In genomic region chr20:23361108-23361650, GRCh38 we compare ENCODE assay signal across 8 cellular contexts. TPM values are rescaled to one million over a fixed set of nuclear protein-coding genes. Genes with fewer than 3 reads are reported as not detected.
DNase-seq lines count a peak whose midpoint lies in the region; ATAC-seq lines count a peak whose summit lies in the region.

No MANE protein-coding gene starts in this region.

- peak overlapping the region; percentile 94 for H3K27ac Mint-ChIP-seq in stimulated activated naive CD8-positive, alpha-beta T cell treated with anti-CD3 and anti-CD28 coated beads, Interleukin-15, Interleukin-2, amounts not matched to agents 100 ng/mL and 50 ng/mL, for 24 hours
- peak overlapping the region; percentile 99 for H3K27ac Mint-ChIP-seq in activated T-cell treated with anti-CD3 and anti-CD28 coated beads, Interleukin-2, amount 50 U/mL, for 72 hours

- peaks cover 67% of the 10 kb centered on the region for H3K4me1 Mint-ChIP-seq in stimulated activated naive CD8-positive, alpha-beta T cell treated with anti-CD3 and anti-CD28 coated beads, Interleukin-15, Interleukin-2, amounts not matched to agents 100 ng/mL and 50 ng/mL, for 24 hours (ENCODE audit: low read depth)
- peaks cover 52% of the 10 kb centered on the region for H3K4me1 Mint-ChIP-seq in activated T-cell treated with anti-CD3 and anti-CD28 coated beads, Interleukin-2, amount 50 U/mL, for 72 hours (ENCODE audit: low read depth)

- DNase-seq in stimulated activated naive CD8-positive, alpha-beta T cell treated with anti-CD3 and anti-CD28 coated beads, Interleukin-15, Interleukin-2, amounts not matched to agents 100 U/mL and 50 U/mL, for 24 hours = no peak
- DNase-seq in activated T-cell treated with anti-CD3 and anti-CD28 coated beads, Interleukin-2, amount 50 U/mL, for 72 hours = no peak
- DNase-seq in left ventricle myocardium superior = no peak
- DNase-seq in DMS114 treated with DMSO at 0.1 percent for 48 hours (lab: John Stamatoyannopoulos, UW; ENCODE audit: unreplicated experiment) = no peak
- DNase-seq in NCI-H2107 treated with DMSO at 0.1 percent for 48 hours (lab: John Stamatoyannopoulos, UW; ENCODE audit: unreplicated experiment) = no peak

- H3K4me3 Mint-ChIP-seq in stimulated activated naive CD8-positive, alpha-beta T cell treated with anti-CD3 and anti-CD28 coated beads, Interleukin-15, Interleukin-2, amounts not matched to agents 100 ng/mL and 50 ng/mL, for 24 hours = peak overlapping the region; percentile 86
- H3K4me3 Mint-ChIP-seq in activated T-cell treated with anti-CD3 and anti-CD28 coated beads, Interleukin-2, amount 50 U/mL, for 72 hours = peak overlapping the region; percentile 73 to 95

- peak overlapping the region; percentile 98 for H3K27ac ChIP-seq in rectal smooth muscle tissue (ENCODE audit: low read depth, low read length)

- peaks cover 20% of the 10 kb centered on the region for H3K4me1 ChIP-seq in rectal smooth muscle tissue (ENCODE audit: control insufficient read depth, insufficient read depth, low read length)

- no peaks in the 10 kb centered on the region for H3K9me3 Mint-ChIP-seq in stimulated activated naive CD8-positive, alpha-beta T cell treated with anti-CD3 and anti-CD28 coated beads, Interleukin-15, Interleukin-2, amounts not matched to agents 100 ng/mL and 50 ng/mL, for 24 hours
- H3K9me3 Mint-ChIP-seq in activated T-cell treated with anti-CD3 and anti-CD28 coated beads, Interleukin-2, amount 50 U/mL, for 72 hours = no peaks in the 10 kb centered on the region

- H3K27me3 Mint-ChIP-seq in stimulated activated naive CD8-positive, alpha-beta T cell treated with anti-CD3 and anti-CD28 coated beads, Interleukin-15, Interleukin-2, amounts not matched to agents 100 ng/mL and 50 ng/mL, for 24 hours = no peaks in the 10 kb centered on the region
- no peaks in the 10 kb centered on the region for H3K27me3 Mint-ChIP-seq in activated T-cell treated with anti-CD3 and anti-CD28 coated beads, Interleukin-2, amount 50 U/mL, for 72 hours (ENCODE audit: low read depth)

- H3K9ac ChIP-seq in rectal smooth muscle tissue (ENCODE audit: low read length) = peak overlapping the region; percentile 97

- no peak for ATAC-seq in stimulated activated naive CD8-positive, alpha-beta T cell treated with anti-CD3 and anti-CD28 coated beads, Interleukin-15, Interleukin-2, amounts not matched to agents 100 U/mL and 50 U/mL, for 24 hours
- no peak for ATAC-seq in activated T-cell treated with anti-CD3 and anti-CD28 coated beads, Interleukin-2, amount 50 U/mL, for 72 hours (replicated peaks in 1 of 2)
- ATAC-seq in left ventricle myocardium superior (peak; percentile 29), HG03460 (IDR thresholded peaks at IDR 0.05; ENCODE audit: unreplicated experiment) (no peak)

- intact Hi-C loops in left ventricle myocardium superior (cut with micrococcal nuclease) = loop anchor here (10.0 kb wide), 1 partner anchor 54 kb away; no protein-coding TSS in a partner anchor

- peaks cover 10% of the 10 kb centered on the region for H3K36me3 ChIP-seq in rectal smooth muscle tissue (ENCODE audit: control insufficient read depth, insufficient read depth, low read length)

- H3K4me3 ChIP-seq in rectal smooth muscle tissue (ENCODE audit: low read length) = peak overlapping the region; percentile 88

- peaks cover 19% of the 10 kb centered on the region for H3K36me3 Mint-ChIP-seq in stimulated activated naive CD8-positive, alpha-beta T cell treated with anti-CD3 and anti-CD28 coated beads, Interleukin-15, Interleukin-2, amounts not matched to agents 100 ng/mL and 50 ng/mL, for 24 hours (ENCODE audit: low read depth)
- peaks cover 4 to 13% of the 10 kb centered on the region in 2 donors for H3K36me3 Mint-ChIP-seq in activated T-cell treated with anti-CD3 and anti-CD28 coated beads, Interleukin-2, amount 50 U/mL, for 72 hours (ENCODE audit: insufficient read depth in 2 of 2)

- H3K27me3 ChIP-seq in rectal smooth muscle tissue (ENCODE audit: control insufficient read depth, insufficient read depth, low read length) = no peaks in the 10 kb centered on the region

RNA-seq across cellular contexts. Expression of gene GZF1, which starts 0.8 kb away (rescaled TPM):
- total RNA-seq in activated T-cell treated with anti-CD3 and anti-CD28 coated beads, Interleukin-2, amount 50 U/mL, for 72 hours = 1 to 10 TPM; 5.9 to 9.5 TPM
- 26.7 TPM for total RNA-seq in left ventricle myocardium superior

RNA-seq across cellular contexts. Expression of gene NXT1, which starts 10.6 kb away (rescaled TPM):
- total RNA-seq in activated T-cell treated with anti-CD3 and anti-CD28 coated beads, Interleukin-2, amount 50 U/mL, for 72 hours = 10 to 100 TPM; 39.6 to 45.7 TPM
- 6.0 TPM for total RNA-seq in left ventricle myocardium superior
